ENCODE assay signal across 29 cellular contexts in the genomic region with DNA sequence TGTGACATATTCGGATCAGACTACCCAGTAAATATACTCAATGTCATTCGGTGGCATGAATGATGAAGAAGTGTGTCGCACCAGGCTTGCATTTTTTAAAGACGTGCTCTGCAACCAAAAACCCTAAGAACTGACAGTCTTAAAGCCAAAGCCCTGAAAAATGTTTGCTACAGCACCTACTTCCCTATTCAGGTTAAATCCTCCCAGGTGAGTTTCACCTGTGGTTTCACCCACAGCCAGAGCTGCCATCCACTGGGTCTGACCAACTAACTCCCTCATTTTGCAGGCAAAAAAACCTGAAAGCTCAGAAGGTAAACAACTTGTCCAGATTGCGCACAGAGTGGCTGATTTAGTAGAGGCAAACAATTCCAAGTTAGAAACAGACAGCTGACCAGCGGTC.
"Had no signal": no experiment of that assay in that cellular context is flagged by ENCODE, and none has a peak within 500 bp of the region (broad histone marks: within the 10 kb centered on the region; RNA-seq: fewer than 3 reads in every experiment).

No MANE protein-coding gene starts in this region.

- H3K4me1 ChIP-seq: neural progenitor cell, parathyroid adenoma, psoas muscle, right lobe of liver, sigmoid colon, vagina had no signal

- H3K36me3 Mint-ChIP-seq: natural killer cell, neural progenitor cell had no signal

- H3K4me3 ChIP-seq: neural progenitor cell, ovary, psoas muscle, right lobe of liver, sigmoid colon, suprapubic skin, testis, tibial nerve, upper lobe of left lung, vagina had no signal

- H3K79me2 ChIP-seq: parathyroid adenoma had no signal

- H3K9ac ChIP-seq: neural progenitor cell, parathyroid adenoma had no signal

- H3K27me3 ChIP-seq: neural progenitor cell, ovary, right lobe of liver, testis, vagina had no signal

- H3K4me2 ChIP-seq: neural progenitor cell had no signal

- H3K9me3 Mint-ChIP-seq: natural killer cell; nephron; neural progenitor cell; stimulated activated naive CD8-positive, alpha-beta T cell treated with anti-CD3 and anti-CD28 coated beads, Interleukin-15, amount 100 ng/mL, for 72 hours had no signal

- H2AFZ ChIP-seq: neural progenitor cell, parathyroid adenoma had no signal

- H3K4me1 Mint-ChIP-seq: natural killer cell; stimulated activated naive CD8-positive, alpha-beta T cell treated with anti-CD3 and anti-CD28 coated beads, Interleukin-15, amount 100 ng/mL, for 72 hours had no signal

- H3K27ac ChIP-seq: neural progenitor cell, ovary, parathyroid adenoma, psoas muscle, right lobe of liver, sigmoid colon, suprapubic skin, testis, tibial nerve, upper lobe of left lung, vagina had no signal

- ATAC-seq: natural killer cell; psoas muscle; right cardiac atrium; right lobe of liver; stimulated activated memory B cell treated with anti-CD40 and anti-IgM and Interleukin-4, amounts not matched to agents 10 μg/mL and 1 μg/mL and 100 μg/mL, for 72 hours; stimulated activated naive CD8-positive, alpha-beta T cell treated with anti-CD3 and anti-CD28 coated beads, Interleukin-15, amount 100 ng/mL, for 72 hours; stimulated activated naive CD8-positive, alpha-beta T cell treated with anti-CD3 and anti-CD28 coated beads, Interleukin-15, Interleukin-2, amounts not matched to agents 100 U/mL and 50 U/mL, for 24 hours had no signal

- H3K9me3 ChIP-seq: ovary, psoas muscle, right lobe of liver, sigmoid colon, suprapubic skin, testis, tibial nerve, upper lobe of left lung, vagina had no signal

- H3K4me3 Mint-ChIP-seq: natural killer cell; nephron; neural progenitor cell; stimulated activated memory B cell treated with anti-CD40 and anti-IgM and Interleukin-4, amounts not matched to agents 10 μg/mL and 1 μg/mL and 100 μg/mL, for 72 hours; stimulated activated naive CD8-positive, alpha-beta T cell treated with anti-CD3 and anti-CD28 coated beads, Interleukin-15, amount 100 ng/mL, for 72 hours had no signal

- H3K36me3 ChIP-seq: neural progenitor cell, ovary, right lobe of liver, sigmoid colon, suprapubic skin, tibial nerve, upper lobe of left lung, vagina had no signal

- H3K27ac Mint-ChIP-seq: natural killer cell; nephron; neural progenitor cell; progenitor cell of endocrine pancreas; stimulated activated memory B cell treated with anti-CD40 and anti-IgM and Interleukin-4, amounts not matched to agents 10 μg/mL and 1 μg/mL and 100 μg/mL, for 72 hours; stimulated activated naive CD8-positive, alpha-beta T cell treated with anti-CD3 and anti-CD28 coated beads, Interleukin-15, amount 100 ng/mL, for 72 hours had no signal

- DNase-seq: natural killer cell; occipital lobe; ovary; posterior cingulate gyrus; psoas muscle; right cardiac atrium; right lobe of liver; sigmoid colon; small intestine; stimulated activated CD4-positive, alpha-beta T cell treated with anti-CD3 and anti-CD28 coated beads, Interleukin-15, amount 100 ng/mL, for 24 hours; stimulated activated CD4-positive, alpha-beta T cell treated with anti-CD3 and anti-CD28 coated beads, Interleukin-2, amount 100 ng/mL, for 24 hours; stimulated activated CD4-positive, alpha-beta T cell treated with anti-CD3 and anti-CD28 coated beads, Interleukin-4, amount 100 ng/mL, for 1 hour; stimulated activated CD4-positive, alpha-beta T cell treated with anti-CD3 and anti-CD28 coated beads, Interleukin-4, amount 100 ng/mL, for 4 hours; stimulated activated CD8-positive, alpha-beta memory T cell treated with anti-CD3 and anti-CD28 coated beads, Interleukin-4, amount 100 ng/mL, for 48 hours; stimulated activated naive CD4-positive, alpha-beta T cell; stimulated activated naive CD8-positive, alpha-beta T cell treated with anti-CD3 and anti-CD28 coated beads, Interleukin-15, amount 100 ng/mL, for 72 hours; stimulated activated naive CD8-positive, alpha-beta T cell treated with anti-CD3 and anti-CD28 coated beads, Interleukin-15, Interleukin-2, amounts not matched to agents 100 U/mL and 50 U/mL, for 24 hours; substantia nigra; testis; trophoblast cell; upper lobe of left lung had no signal
